In genomic region chr20:16555754-16556153, GRCh38 we compare ENCODE assay signal across 29 cellular contexts. TPM values are rescaled to one million over a fixed set of nuclear protein-coding genes. Genes with fewer than 3 reads are reported as not detected.
DNase-seq lines count a peak whose midpoint lies in the region; ATAC-seq and TF ChIP-seq lines count a peak whose summit lies in the region.
"Had no signal": no experiment of that assay in that cellular context is flagged by ENCODE, and none has a peak within 500 bp of the region (broad histone marks: within the 10 kb centered on the region; RNA-seq: fewer than 3 reads in every experiment).

No MANE protein-coding gene starts in this region.

- peaks cover 2% of the 10 kb centered on the region for H3K36me3 Mint-ChIP-seq in chondrocyte (ENCODE audit: low read depth)
- peaks cover 2% of the 10 kb centered on the region for H3K36me3 Mint-ChIP-seq in activated CD4-positive, alpha-beta T cell treated with anti-CD3 and anti-CD28 coated beads, Interleukin-2, amount 10 ng/mL, durations not matched to agents 24 days and 14 days (ENCODE audit: low read depth)

- ATAC-seq in HG03139 (IDR thresholded peaks at IDR 0.05; ENCODE audit: unreplicated experiment): no peak
- ATAC-seq: activated CD4-positive, CD25-positive, alpha-beta regulatory T cell treated with anti-CD3 and anti-CD28 coated beads, Interleukin-2, amount 50 U/mL, for 24 hours; body of pancreas; pancreas had no signal

- H3K27ac ChIP-seq in 22Rv1: 0 out of 2 replicates have a peak overlapping the region, but pooled peaks have one; percentile 0
- H3K27ac ChIP-seq: adrenal gland, body of pancreas, left ventricle myocardium inferior, pancreas, testis had no signal

- intact Hi-C loops in activated CD4-positive, alpha-beta T cell treated with anti-CD3 and anti-CD28 coated beads, Interleukin-2, amount 10 ng/mL, durations not matched to agents 24 days and 14 days (cut with micrococcal nuclease): no loop called here

- no peak for TF ChIP-seq CTCF in 22Rv1 (IDR thresholded peaks at IDR 0.05)
- TF ChIP-seq CTCF in chondrocyte (IDR thresholded peaks at IDR 0.05): no peak

- DNase-seq in M059J (ENCODE audit: low read depth) (peak; percentile 21), chondrocyte (ENCODE audit: low spot score) (no peak), hepatic stellate cell (ENCODE audit: low spot score) (peak; percentile 34), NCI-H1694 treated with DMSO at 0.1 percent for 48 hours (lab: John Stamatoyannopoulos, UW) (no peak), H7 (no peak)
- DNase-seq in activated CD4-positive, alpha-beta T cell treated with anti-CD3 and anti-CD28 coated beads, Interleukin-2, amount 10 ng/mL, durations not matched to agents 24 days and 14 days: no peak
- DNase-seq: activated CD4-positive, alpha-beta memory T cell treated with anti-CD3 and anti-CD28 coated beads for 36 hours; activated naive CD4-positive, alpha-beta T cell treated with Interleukin-2 at 50 U/mL for 16 hours; adrenal gland; BE2C; body of pancreas; DMS53; head of caudate nucleus; islet precursor cell; Kasumi-1; left ventricle myocardium inferior; NCI-H1436 treated with DMSO at 0.1 percent for 48 hours; NCI-H446 treated with DMSO at 0.1 percent for 48 hours; pancreas; retina; stimulated activated CD4-positive, alpha-beta T cell treated with anti-CD3 and anti-CD28 coated beads, Interleukin-2, amount 100 ng/mL, for 24 hours; testis had no signal

- H3K27me3 Mint-ChIP-seq in chondrocyte (ENCODE audit: low read depth): no peaks in the 10 kb centered on the region
- H3K27me3 Mint-ChIP-seq in activated CD4-positive, alpha-beta T cell treated with anti-CD3 and anti-CD28 coated beads, Interleukin-2, amount 10 ng/mL, durations not matched to agents 24 days and 14 days: no peaks in the 10 kb centered on the region
- H3K27me3 Mint-ChIP-seq: activated CD4-positive, alpha-beta memory T cell treated with anti-CD3 and anti-CD28 coated beads for 36 hours; stimulated activated naive CD8-positive, alpha-beta T cell treated with anti-CD3 and anti-CD28 coated beads, Interleukin-15, Interleukin-2, amounts not matched to agents 100 ng/mL and 50 ng/mL, for 24 hours had no signal

- H3K27ac Mint-ChIP-seq in chondrocyte (ENCODE audit: unreplicated experiment): peak overlapping the region; percentile 50
- no peak overlapping the region for H3K27ac Mint-ChIP-seq in activated CD4-positive, alpha-beta T cell treated with anti-CD3 and anti-CD28 coated beads, Interleukin-2, amount 10 ng/mL, durations not matched to agents 24 days and 14 days
- H3K27ac Mint-ChIP-seq: activated CD4-positive, alpha-beta memory T cell treated with anti-CD3 and anti-CD28 coated beads for 36 hours; activated T-helper 1 cell treated with anti-CD3 and anti-CD28 coated beads, Interleukin-12 subunit alpha, Interleukin-12 subunit beta, Interleukin-2, Interleukin-4 antibody, amounts not matched to agents 30 ng/mL and 10 ng/mL and 1 ng/mL, durations not matched to agents 14 hours and 24 hours and 36 hours; stimulated activated naive CD8-positive, alpha-beta T cell treated with anti-CD3 and anti-CD28 coated beads, Interleukin-15, Interleukin-2, amounts not matched to agents 100 ng/mL and 50 ng/mL, for 24 hours had no signal

- H3K9me3 Mint-ChIP-seq in chondrocyte (ENCODE audit: low read depth): no peaks in the 10 kb centered on the region
- H3K9me3 Mint-ChIP-seq in activated CD4-positive, alpha-beta T cell treated with anti-CD3 and anti-CD28 coated beads, Interleukin-2, amount 10 ng/mL, durations not matched to agents 24 days and 14 days: no peaks in the 10 kb centered on the region

- H3K27me3 ChIP-seq in H7 (ENCODE audit: control insufficient read depth, insufficient read depth, low read length): no peaks in the 10 kb centered on the region
- H3K27me3 ChIP-seq: adrenal gland, BE2C, body of pancreas, pancreas, testis had no signal

- no peaks in the 10 kb centered on the region for H3K36me3 ChIP-seq in H7 (replicated peaks; ENCODE audit: control insufficient read depth, insufficient read depth, low read length)
- H3K36me3 ChIP-seq: adrenal gland, BE2C, left ventricle myocardium inferior, pancreas had no signal

- H3K4me1 Mint-ChIP-seq in chondrocyte (ENCODE audit: low read depth): peaks cover 18% of the 10 kb centered on the region
- H3K4me1 Mint-ChIP-seq in activated CD4-positive, alpha-beta T cell treated with anti-CD3 and anti-CD28 coated beads, Interleukin-2, amount 10 ng/mL, durations not matched to agents 24 days and 14 days: peaks cover 3% of the 10 kb centered on the region

- no peak overlapping the region for H3K4me3 Mint-ChIP-seq in chondrocyte (ENCODE audit: unreplicated experiment)
- no peak overlapping the region for H3K4me3 Mint-ChIP-seq in activated CD4-positive, alpha-beta T cell treated with anti-CD3 and anti-CD28 coated beads, Interleukin-2, amount 10 ng/mL, durations not matched to agents 24 days and 14 days
- H3K4me3 Mint-ChIP-seq: activated CD4-positive, alpha-beta memory T cell treated with anti-CD3 and anti-CD28 coated beads for 36 hours; activated T-helper 1 cell treated with anti-CD3 and anti-CD28 coated beads, Interleukin-12 subunit alpha, Interleukin-12 subunit beta, Interleukin-2, Interleukin-4 antibody, amounts not matched to agents 30 ng/mL and 10 ng/mL and 1 ng/mL, durations not matched to agents 14 hours and 24 hours and 36 hours; neural crest cell; stimulated activated naive CD8-positive, alpha-beta T cell treated with anti-CD3 and anti-CD28 coated beads, Interleukin-15, Interleukin-2, amounts not matched to agents 100 ng/mL and 50 ng/mL, for 24 hours had no signal

- H3K4me3 ChIP-seq in H7 (ENCODE audit: insufficient read depth, low read depth, low read length): no peak overlapping the region
- H3K4me3 ChIP-seq: adrenal gland, body of pancreas, left ventricle myocardium inferior, pancreas, smooth muscle cell, testis had no signal

RNA-seq across cellular contexts. Expression of gene KIF16B, which starts 17.5 kb away (rescaled TPM):
- 7.2 and 16.5 TPM in 2 replicates for total RNA-seq in M059J (2014; rRNA removed; shearing (Covaris generic))
- total RNA-seq in chondrocyte: 11.2 to 14.5 TPM (median 11.9 TPM) in 3 replicates
- 7.5 and 8.1 TPM in 2 replicates for total RNA-seq in activated CD4-positive, alpha-beta T cell treated with anti-CD3 and anti-CD28 coated beads, Interleukin-2, amount 10 ng/mL, durations not matched to agents 24 days and 14 days
- 7.4 and 9.8 TPM in 2 replicates for total RNA-seq in H7 (2014; rRNA removed; shearing (Covaris generic))

Comparison
In these comparisons a context has a peak if more than half of its experiments do, and no peak if none do; other contexts are left out.
1. DNase-seq: peak in M059J (single experiment) and hepatic stellate cell (single experiment); none in chondrocyte (single experiment), activated CD4-positive, alpha-beta T cell treated with anti-CD3 and anti-CD28 coated beads, Interleukin-2, amount 10 ng/mL, durations not matched to agents 24 days and 14 days (single experiment), NCI-H1694 treated with DMSO at 0.1 percent for 48 hours (single experiment) and H7 (single experiment).